In genomic region chr19:2663920-2664571, GRCh38 we compare ENCODE assay signal across 10 cellular contexts. TPM values are rescaled to one million over a fixed set of nuclear protein-coding genes. Genes with fewer than 3 reads are reported as not detected.
DNase-seq lines count a peak whose midpoint lies in the region; ATAC-seq, FAIRE-seq and TF ChIP-seq lines count a peak whose summit lies in the region.
"Had no signal": no experiment of that assay in that cellular context is flagged by ENCODE, and none has a peak within 500 bp of the region (broad histone marks: within the 10 kb centered on the region; RNA-seq: fewer than 3 reads in every experiment).

No MANE protein-coding gene starts in this region.

- no peaks in the 10 kb centered on the region for H3K79me2 ChIP-seq in K562 (ENCODE audit: control insufficient read depth, insufficient read depth, low read length)

- CTCF ChIA-PET in K562 (lab: Yijun Ruan, JAX; ENCODE audit: low intra/inter-chr PET ratio) = no interaction called here

- no TSS peak for BruUV-seq in K562 (replicated peaks; lab: Mats Ljungman, UMichigan)

- no peak for FAIRE-seq in K562 (lab: Jason Lieb, UNC)

- H3K36me3 Mint-ChIP-seq in natural killer cell = no peaks in the 10 kb centered on the region

- no peak overlapping the region for H3K4me2 ChIP-seq in K562 (ENCODE audit: insufficient read depth, low read length)

- no peak overlapping the region for H3K9ac ChIP-seq in K562 (ENCODE audit: insufficient read depth in 1 of 2, low read depth in 2 of 2, low read length in 2 of 2)

- 5% methylated on average over 18 of the region's 18 CpGs for WGBS in K562 (ENCODE audit: insufficient coverage, low coverage, missing lambda C conversion rate)

- H3K4me3 Mint-ChIP-seq in natural killer cell = no peak overlapping the region

- H3K9me1 ChIP-seq in K562 (ENCODE audit: control insufficient read depth, insufficient read depth, low read length) = no peaks in the 10 kb centered on the region

- peaks cover 0 to 2% of the 10 kb centered on the region in 2 donors for H3K9me3 Mint-ChIP-seq in natural killer cell

- peak; percentile 77 for DNase-seq in GM13977 (ENCODE audit: low spot score)
- peak in 3 of 4 experiments; percentile 24 to 33 (median 28) for DNase-seq in K562 (ENCODE audit: extremely low read depth in 1 of 4, low spot score in 3 of 4)
- DNase-seq in natural killer cell = no peak
- no peak for DNase-seq in NCI-H146 (lab: John Stamatoyannopoulos, UW)
- no peak for DNase-seq in dedifferentiated amniotic fluid mesenchymal stem cell (ENCODE audit: extremely low spot score)
- no peak for DNase-seq in T-helper 9 cell
- DNase-seq: NCI-H2171 treated with DMSO at 0.1 percent for 48 hours had no signal

- H3K27me3 ChIP-seq in K562 (ENCODE audit: control insufficient read depth in 2 of 2, insufficient read depth in 2 of 2, low read length in 2 of 2) = peaks cover 19 to 56% of the 10 kb centered on the region in 2 experiments; a peak in 4 of 5 replicates
- H3K27me3 ChIP-seq: gastroesophageal sphincter had no signal

- TF ChIP-seq POLR2A in K562 (conservative IDR thresholded peaks at IDR 0.05) = no peak

- in situ Hi-C loops in GM13977 (cut with MboI; ENCODE audit: low pct_unique_long_range_greater_than_20kb, low sequenced_read_pairs, unreplicated experiment) (no loop called here), K562 (cut with MboI) (no loop called here)

- H3K9me3 ChIP-seq in K562 (replicated peaks; ENCODE audit: control insufficient read depth, insufficient read depth, low read depth, low read length) = peaks cover 2% of the 10 kb centered on the region
- H3K9me3 ChIP-seq: gastroesophageal sphincter had no signal

- no peak overlapping the region for H3K27ac ChIP-seq in K562 (ENCODE audit: extremely low read depth, low read depth, low read length)
- H3K27ac ChIP-seq: gastroesophageal sphincter had no signal

- POLR2A ChIA-PET in K562 (lab: Yijun Ruan, JAX) = no interaction called here

- TF ChIP-seq CTCF in GM13977 (IDR thresholded peaks at IDR 0.05; ENCODE audit: extremely low read depth, insufficient read depth, missing control alignments) = peak; percentile 66
- peak; percentile 31 to 45 (median 43); a peak in 3 of 6 replicates for TF ChIP-seq CTCF in K562 (IDR thresholded peaks at IDR 0.05 in 2 of 3, conservative IDR thresholded peaks at IDR 0.05 in 1 of 3; ENCODE audit: insufficient read depth in 2 of 3, low read depth in 1 of 3, low read length in 3 of 3)
- TF ChIP-seq CTCF in natural killer cell (IDR thresholded peaks at IDR 0.05) = no peak

- H3K27ac Mint-ChIP-seq in natural killer cell = no peak overlapping the region

- no peaks in the 10 kb centered on the region for H3K4me1 Mint-ChIP-seq in natural killer cell

- intact Hi-C loops in K562 (cut with micrococcal nuclease) = loop anchor here (5.0 kb wide), 1 partner anchor 83 kb away; no protein-coding TSS in a partner anchor
- intact Hi-C loops in natural killer cell (cut with micrococcal nuclease) = no loop called here

- H3K36me3 ChIP-seq in K562 (ENCODE audit: control insufficient read depth, insufficient read depth, low read length) = no peaks in the 10 kb centered on the region
- H3K36me3 ChIP-seq: gastroesophageal sphincter had no signal

- TF ChIP-seq EP300 in K562 (IDR thresholded peaks at IDR 0.05; ENCODE audit: low read length) = no peak

- peak in 1 of 2 experiments; percentile 40; a peak in 2 of 4 replicates for TF ChIP-seq RAD21 in K562 (CRISPR knock-in tag; conservative IDR thresholded peaks at IDR 0.05 in 1 of 2, IDR thresholded peaks at IDR 0.05 in 1 of 2)

- peak overlapping the region; percentile 17; the same call in 1 of the 2 replicates for H2AFZ ChIP-seq in K562 (ENCODE audit: low read depth, low read length)

- no peaks in the 10 kb centered on the region for H4K20me1 ChIP-seq in K562 (replicated peaks; ENCODE audit: control insufficient read depth, insufficient read depth, low read length)

- H3K4me1 ChIP-seq in K562 (replicated peaks in 1 of 2; ENCODE audit: control insufficient read depth in 2 of 2, insufficient read depth in 2 of 2, low read length in 2 of 2) = peaks cover 0 to 6% of the 10 kb centered on the region in 2 experiments; a peak in 1 of 5 replicates
- H3K4me1 ChIP-seq: gastroesophageal sphincter had no signal

- peak; percentile 43 for ATAC-seq in HG02852 (IDR thresholded peaks at IDR 0.05; ENCODE audit: unreplicated experiment)
- peak; percentile 52 for ATAC-seq in K562
- peak; percentile 35 to 55 (median 46) for ATAC-seq in natural killer cell
- no peak for ATAC-seq in GM18519 (IDR thresholded peaks at IDR 0.05; ENCODE audit: low FRiP score, unreplicated experiment)
- ATAC-seq: gastroesophageal sphincter had no signal

- no peak overlapping the region for H3K4me3 ChIP-seq in K562
- H3K4me3 ChIP-seq: gastroesophageal sphincter had no signal

- no peaks in the 10 kb centered on the region for H3K27me3 Mint-ChIP-seq in natural killer cell (ENCODE audit: low read depth in 2 of 2)

TF ChIP-seq in K562, 482 proteins besides CTCF, POLR2A, EP300 and RAD21 (continues in another document):
- TF ChIP-seq CAMTA2 (CRISPR knock-in tag; conservative IDR thresholded peaks at IDR 0.05) = no peak
- no peak for TF ChIP-seq POLR2AphosphoS5 (IDR thresholded peaks at IDR 0.05; ENCODE audit: control insufficient read depth, insufficient read depth, low read depth, low read length)
- TF ChIP-seq ZNF217 (CRISPR knock-in tag; IDR thresholded peaks at IDR 0.05) = no peak
- TF ChIP-seq CREM (IDR thresholded peaks at IDR 0.05; ENCODE audit: low read depth) = 0 out of 2 replicates have a peak, but pooled peaks have one; percentile 41
- TF ChIP-seq ATF1 (CRISPR knock-in tag; IDR thresholded peaks at IDR 0.05) = no peak
- peak; percentile 53 for TF ChIP-seq ATF1 (tag; IDR thresholded peaks at IDR 0.05)
- TF ChIP-seq BHLHE40 (IDR thresholded peaks at IDR 0.05; ENCODE audit: low read length) = peak; percentile 36; the same call in 1 of the 2 replicates
- TF ChIP-seq VEZF1 (CRISPR knock-in tag; IDR thresholded peaks at IDR 0.05) = peak; percentile 18; the same call in 1 of the 2 replicates
- TF ChIP-seq CXXC5 (CRISPR knock-in tag; IDR thresholded peaks at IDR 0.05) = no peak
- peak; percentile 23; the same call in 1 of the 2 replicates for TF ChIP-seq CTBP1 (IDR thresholded peaks at IDR 0.05; ENCODE audit: borderline replicate concordance)

RNA-seq across cellular contexts. Expression of gene GNG7, which starts 38.4 kb away (rescaled TPM):
- total RNA-seq in K562 (2011; cell fraction: chromatin; rRNA removed; ENCODE audit: low replicate concordance) = 0.09 and 0.16 TPM in 2 replicates
- under 0.01 and 0.13 TPM in 2 replicates for total RNA-seq in K562 (2011; cell fraction: nucleolus; rRNA removed)
- total RNA-seq in K562 (2011; cell fraction: nucleoplasm; rRNA removed) = 0.15 TPM in 1 of 2 replicates, not detected in the other
- 0.09 TPM in 1 of 2 replicates, not detected in the other for total RNA-seq in K562 (2014; rRNA removed)
- total RNA-seq in K562 (2014; rRNA removed; fragmentation: Illumina TruSeq; extraction: Trizol) = 0.04 TPM in 1 of 2 replicates, not detected in the other
- total RNA-seq in K562 (2015; rRNA removed; fragmentation: Illumina TruSeq; extraction: Trizol) = 0.04 TPM in 2 replicates
- total RNA-seq in K562 (2021) = 0.11 and 0.20 TPM in 2 replicates
- 0.08 and 0.12 TPM in 2 replicates for polyA plus RNA-seq in K562 (2011; rRNA removed)
- polyA plus RNA-seq in K562 (2011; cell fraction: cytosol; rRNA removed) = 0.15 and 0.27 TPM in 2 replicates
- polyA plus RNA-seq in K562 (2011; cell fraction: nucleus; rRNA removed) = 0.04 and 0.22 TPM in 2 replicates
- polyA plus RNA-seq in K562 (2012) = 0.10 and 0.53 TPM in 2 replicates
- polyA plus RNA-seq in K562 (2014; fragmentation: Illumina TruSeq; extraction: Trizol) = 0.04 TPM in 2 replicates
- under 1 TPM in 1 of 2 experiments, not detected in 1; 0.01 TPM for polyA plus RNA-seq in K562 (2014; fragmentation: Nextera tagmentation; extraction: Ambion mirVana)
- polyA plus RNA-seq in K562 (2014; rRNA removed) = 0.07 TPM in 1 of 2 replicates, not detected in the other
- 0.03 TPM in 1 of 2 replicates, not detected in the other for polyA minus RNA-seq in K562 (2011; rRNA and poly(A)+ RNA removed)
- polyA minus RNA-seq in K562 (2011; cell fraction: cytosol; rRNA and poly(A)+ RNA removed) = not detected in 2 replicates
- not detected in 2 replicates for polyA minus RNA-seq in K562 (2011; cell fraction: nucleus; rRNA and poly(A)+ RNA removed)
- total RNA-seq in natural killer cell = 1 to 10 TPM in 2 of 3 donors, under 1 TPM in 1; 0.75 to 4.8 (median 1.5) TPM

RNA-seq across cellular contexts. Expression of gene DIRAS1, which starts 57.1 kb away (rescaled TPM):
- total RNA-seq in K562 (2011; cell fraction: chromatin; rRNA removed; ENCODE audit: low replicate concordance) = 5.2 and 12.7 TPM in 2 replicates
- 5.7 and 6.5 TPM in 2 replicates for total RNA-seq in K562 (2011; cell fraction: nucleolus; rRNA removed)
- 4.3 and 5.3 TPM in 2 replicates for total RNA-seq in K562 (2011; cell fraction: nucleoplasm; rRNA removed)
- 2.2 and 3.3 TPM in 2 replicates for total RNA-seq in K562 (2014; rRNA removed)
- total RNA-seq in K562 (2014; rRNA removed; fragmentation: Illumina TruSeq; extraction: Trizol) = 2.3 TPM in 2 replicates
- 2.9 and 3.3 TPM in 2 replicates for total RNA-seq in K562 (2015; rRNA removed; fragmentation: Illumina TruSeq; extraction: Trizol)
- 12.0 and 12.8 TPM in 2 replicates for total RNA-seq in K562 (2021)
- polyA plus RNA-seq in K562 (2011; rRNA removed) = 7.3 and 12.0 TPM in 2 replicates
- 8.0 and 16.3 TPM in 2 replicates for polyA plus RNA-seq in K562 (2011; cell fraction: cytosol; rRNA removed)
- polyA plus RNA-seq in K562 (2011; cell fraction: nucleus; rRNA removed) = 10.3 and 10.5 TPM in 2 replicates
- polyA plus RNA-seq in K562 (2012) = 5.1 and 7.3 TPM in 2 replicates
- polyA plus RNA-seq in K562 (2014; fragmentation: Illumina TruSeq; extraction: Trizol) = 3.8 and 4.9 TPM in 2 replicates
- polyA plus RNA-seq in K562 (2014; fragmentation: Nextera tagmentation; extraction: Ambion mirVana) = under 1 TPM; 0.11 to 0.18 TPM
- polyA plus RNA-seq in K562 (2014; rRNA removed) = 4.7 and 6.0 TPM in 2 replicates
- 10.2 and 11.4 TPM in 2 replicates for polyA minus RNA-seq in K562 (2011; rRNA and poly(A)+ RNA removed)
- 8.0 and 8.7 TPM in 2 replicates for polyA minus RNA-seq in K562 (2011; cell fraction: cytosol; rRNA and poly(A)+ RNA removed)
- 1.8 and 2.6 TPM in 2 replicates for polyA minus RNA-seq in K562 (2011; cell fraction: nucleus; rRNA and poly(A)+ RNA removed)
- under 1 TPM; 0.12 to 0.48 (median 0.18) TPM for total RNA-seq in natural killer cell

Comparison
In these comparisons a context has a peak if more than half of its experiments do, and no peak if none do; other contexts are left out.
1. DNase-seq: peak in GM13977 (single experiment) and K562 (3 of 4); none in natural killer cell (single experiment), NCI-H146 (single experiment), dedifferentiated amniotic fluid mesenchymal stem cell (single experiment) and T-helper 9 cell (single experiment).